33 cellular contexts compared by ENCODE assay signal in the genomic region with DNA sequence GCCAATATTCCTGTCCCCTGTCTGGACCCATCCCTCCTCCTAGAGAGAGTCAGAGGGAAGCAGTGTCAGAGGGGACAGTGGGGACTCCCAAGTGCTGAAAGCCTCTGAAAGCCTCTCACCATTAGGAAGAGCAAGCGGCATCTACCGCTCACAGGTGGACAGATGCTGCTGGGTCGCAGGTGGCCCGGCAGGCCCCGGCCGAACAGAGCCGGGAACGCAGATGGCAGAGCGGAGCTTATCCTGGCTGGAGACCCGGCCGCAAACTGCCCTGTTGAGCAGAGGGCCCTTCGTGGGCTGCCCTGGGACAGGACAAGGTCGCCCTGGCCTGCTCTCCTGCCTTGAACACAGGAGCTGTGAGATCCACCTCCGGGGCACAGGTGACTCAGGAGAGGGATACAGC.
"Had no signal": no experiment of that assay in that cellular context is flagged by ENCODE, and none has a peak within 500 bp of the region (broad histone marks: within the 10 kb centered on the region; RNA-seq: fewer than 3 reads in every experiment).

No MANE protein-coding gene starts in this region.

- H3K27ac ChIP-seq: adrenal gland, body of pancreas, breast epithelium, KMS-11, RWPE1 had no signal

- H3K9me3 Mint-ChIP-seq: activated CD4-positive, alpha-beta T cell treated with anti-CD3 and anti-CD28 coated beads, Interleukin-2, amount 10 ng/mL, durations not matched to agents 7 days and 5 days; activated naive CD4-positive, alpha-beta T cell treated with anti-CD3 and anti-CD28 coated beads for 36 hours; activated naive CD4-positive, alpha-beta T cell treated with anti-CD3 and anti-CD28 coated beads, Interleukin-2, amount 50 U/mL, for 72 hours; activated T-cell treated with anti-CD3 and anti-CD28 coated beads, Interleukin-2, amount 50 U/mL, for 4 hours; activated T-helper 1 cell treated with anti-CD3 and anti-CD28 coated beads, Interleukin-12 subunit alpha, Interleukin-12 subunit beta, Interleukin-2, Interleukin-4 antibody, amounts not matched to agents 30 ng/mL and 10 ng/mL and 1 ng/mL, durations not matched to agents 14 hours and 24 hours and 36 hours; WTC11 had no signal

- ATAC-seq: activated CD4-positive, alpha-beta T cell treated with anti-CD3 and anti-CD28 coated beads for 36 hours; activated CD4-positive, CD25-positive, alpha-beta regulatory T cell treated with anti-CD3 and anti-CD28 coated beads, Interleukin-2, amount 50 U/mL, for 24 hours; activated CD8-positive, alpha-beta T cell treated with anti-CD3 and anti-CD28 coated beads, Interleukin-2, amount 10 ng/mL, durations not matched to agents 7 days and 5 days; activated naive CD4-positive, alpha-beta T cell treated with anti-CD3 and anti-CD28 coated beads, Interleukin-2, amount 50 U/mL, for 72 hours; activated T-cell treated with anti-CD3 and anti-CD28 coated beads, Interleukin-2, amount 50 U/mL, for 4 hours; body of pancreas; Right ventricle myocardium inferior; WTC11 had no signal

- H3K4me1 Mint-ChIP-seq: activated CD4-positive, alpha-beta T cell treated with anti-CD3 and anti-CD28 coated beads for 36 hours; WTC11 had no signal

- FAIRE-seq: astrocyte had no signal

- H3K27me3 ChIP-seq: adrenal gland, body of pancreas, breast epithelium had no signal

- H3K36me3 ChIP-seq: breast epithelium had no signal

- DNase-seq: activated CD4-positive, alpha-beta T cell treated with anti-CD3 and anti-CD28 coated beads for 36 hours; activated CD4-positive, alpha-beta T cell treated with anti-CD3 and anti-CD28 coated beads, Interleukin-2, amount 10 ng/mL, durations not matched to agents 7 days and 5 days; activated CD4-positive, alpha-beta T cell treated with anti-CD3 and anti-CD28 coated beads, Interleukin-2, amount 50 U/mL, for 48 hours; activated CD8-positive, alpha-beta T cell treated with anti-CD3 and anti-CD28 coated beads, Interleukin-2, amount 10 ng/mL, durations not matched to agents 7 days and 5 days; activated gamma-delta T cell treated with Interleukin-2 at 50 U/mL for 16 hours; activated naive CD4-positive, alpha-beta T cell treated with anti-CD3 and anti-CD28 coated beads for 36 hours; activated T-cell treated with anti-CD3 and anti-CD28 coated beads, Interleukin-2, amount 50 U/mL, for 4 hours; body of pancreas; MM.1S; MV-4-11; NCI-H1092; NCI-H146; NCI-H187; NCI-H2029 treated with DMSO at 0.1 percent for 48 hours; NCI-H2107; NCI-H2171; NCI-H510A; NCI-H526; NCI-H748 treated with DMSO at 0.1 percent for 48 hours; NK-92 treated with Interleukin-12 subunit alpha and Interleukin-12 subunit beta, amount 100 ng/mL, for 24 hours; PC-3; SIG-M5; T1000 had no signal

- H3K4me3 Mint-ChIP-seq: activated CD4-positive, alpha-beta T cell treated with anti-CD3 and anti-CD28 coated beads for 36 hours; activated CD4-positive, alpha-beta T cell treated with anti-CD3 and anti-CD28 coated beads, Interleukin-2, amount 10 ng/mL, durations not matched to agents 7 days and 5 days; activated CD8-positive, alpha-beta T cell treated with anti-CD3 and anti-CD28 coated beads, Interleukin-2, amount 10 ng/mL, durations not matched to agents 7 days and 5 days; activated naive CD4-positive, alpha-beta T cell treated with anti-CD3 and anti-CD28 coated beads for 36 hours; activated T-cell treated with anti-CD3 and anti-CD28 coated beads, Interleukin-2, amount 50 U/mL, for 4 hours; activated T-helper 1 cell treated with anti-CD3 and anti-CD28 coated beads, Interleukin-12 subunit alpha, Interleukin-12 subunit beta, Interleukin-2, Interleukin-4 antibody, amounts not matched to agents 30 ng/mL and 10 ng/mL and 1 ng/mL, durations not matched to agents 14 hours and 24 hours and 36 hours; WTC11 had no signal

- H3K9ac ChIP-seq: KMS-11 had no signal

- H3K4me2 ChIP-seq: KMS-11 had no signal

- H3K27me3 Mint-ChIP-seq: activated CD4-positive, alpha-beta T cell treated with anti-CD3 and anti-CD28 coated beads for 36 hours; activated CD4-positive, alpha-beta T cell treated with anti-CD3 and anti-CD28 coated beads, Interleukin-2, amount 10 ng/mL, durations not matched to agents 7 days and 5 days had no signal

- H3K4me1 ChIP-seq: body of pancreas, breast epithelium had no signal

- H3K4me3 ChIP-seq: adrenal gland, body of pancreas, breast epithelium had no signal

- H3K27ac Mint-ChIP-seq: activated CD4-positive, alpha-beta T cell treated with anti-CD3 and anti-CD28 coated beads for 36 hours; activated CD4-positive, alpha-beta T cell treated with anti-CD3 and anti-CD28 coated beads, Interleukin-2, amount 10 ng/mL, durations not matched to agents 7 days and 5 days; activated CD8-positive, alpha-beta T cell treated with anti-CD3 and anti-CD28 coated beads, Interleukin-2, amount 10 ng/mL, durations not matched to agents 7 days and 5 days; activated naive CD4-positive, alpha-beta T cell treated with anti-CD3 and anti-CD28 coated beads for 36 hours; activated naive CD4-positive, alpha-beta T cell treated with anti-CD3 and anti-CD28 coated beads, Interleukin-2, amount 50 U/mL, for 72 hours; activated T-helper 1 cell treated with anti-CD3 and anti-CD28 coated beads, Interleukin-12 subunit alpha, Interleukin-12 subunit beta, Interleukin-2, Interleukin-4 antibody, amounts not matched to agents 30 ng/mL and 10 ng/mL and 1 ng/mL, durations not matched to agents 14 hours and 24 hours and 36 hours; WTC11 had no signal

- H3K36me3 Mint-ChIP-seq: activated naive CD4-positive, alpha-beta T cell treated with anti-CD3 and anti-CD28 coated beads, Interleukin-2, amount 50 U/mL, for 72 hours had no signal

- H3K9me3 ChIP-seq: adrenal gland, body of pancreas, breast epithelium had no signal
